Comparison of ENCODE assay signal across 8 cellular contexts in the genomic region with DNA sequence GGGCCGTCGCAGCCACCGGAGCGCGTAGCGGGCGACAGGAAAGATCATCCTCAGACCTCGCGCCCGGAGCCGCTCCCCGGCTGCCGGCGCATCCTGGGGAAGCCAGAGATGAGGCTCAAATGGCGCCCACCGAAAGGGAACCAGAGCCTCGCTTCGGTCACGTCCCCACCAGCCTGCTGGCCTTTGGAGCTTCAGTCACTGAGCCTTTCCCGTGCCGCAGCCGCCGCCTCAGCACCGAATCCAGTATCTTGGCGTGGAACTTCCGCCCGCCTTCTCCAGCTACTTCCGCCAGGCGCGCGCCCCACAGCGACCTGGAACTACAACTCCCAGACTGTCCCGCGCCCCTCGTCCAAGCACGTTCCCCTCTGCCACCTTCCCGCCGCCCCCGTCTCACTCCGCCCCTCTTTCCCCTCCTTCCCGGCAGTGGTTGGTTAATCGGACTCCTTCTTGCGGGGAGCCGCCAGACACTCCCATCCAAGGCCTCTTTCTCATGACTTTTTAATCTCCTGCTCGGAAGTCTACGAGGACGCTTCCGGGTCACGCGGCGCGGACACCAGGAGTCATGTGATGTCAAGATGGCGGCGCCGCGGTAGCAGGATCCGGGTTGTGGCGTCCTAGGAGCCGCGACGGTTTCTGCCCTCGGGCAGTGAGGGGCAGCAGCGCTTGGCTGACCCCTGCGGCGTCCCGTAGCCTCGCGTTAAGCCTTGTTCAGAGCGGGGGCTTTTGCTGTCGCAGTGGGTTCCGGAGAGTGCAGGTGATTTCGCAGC. TPM values are rescaled to one million over a fixed set of nuclear protein-coding genes. Genes with fewer than 3 reads are reported as not detected.
DNase-seq lines count a peak whose midpoint lies in the region; ATAC-seq and TF ChIP-seq lines count a peak whose summit lies in the region.

A gene with protein sequence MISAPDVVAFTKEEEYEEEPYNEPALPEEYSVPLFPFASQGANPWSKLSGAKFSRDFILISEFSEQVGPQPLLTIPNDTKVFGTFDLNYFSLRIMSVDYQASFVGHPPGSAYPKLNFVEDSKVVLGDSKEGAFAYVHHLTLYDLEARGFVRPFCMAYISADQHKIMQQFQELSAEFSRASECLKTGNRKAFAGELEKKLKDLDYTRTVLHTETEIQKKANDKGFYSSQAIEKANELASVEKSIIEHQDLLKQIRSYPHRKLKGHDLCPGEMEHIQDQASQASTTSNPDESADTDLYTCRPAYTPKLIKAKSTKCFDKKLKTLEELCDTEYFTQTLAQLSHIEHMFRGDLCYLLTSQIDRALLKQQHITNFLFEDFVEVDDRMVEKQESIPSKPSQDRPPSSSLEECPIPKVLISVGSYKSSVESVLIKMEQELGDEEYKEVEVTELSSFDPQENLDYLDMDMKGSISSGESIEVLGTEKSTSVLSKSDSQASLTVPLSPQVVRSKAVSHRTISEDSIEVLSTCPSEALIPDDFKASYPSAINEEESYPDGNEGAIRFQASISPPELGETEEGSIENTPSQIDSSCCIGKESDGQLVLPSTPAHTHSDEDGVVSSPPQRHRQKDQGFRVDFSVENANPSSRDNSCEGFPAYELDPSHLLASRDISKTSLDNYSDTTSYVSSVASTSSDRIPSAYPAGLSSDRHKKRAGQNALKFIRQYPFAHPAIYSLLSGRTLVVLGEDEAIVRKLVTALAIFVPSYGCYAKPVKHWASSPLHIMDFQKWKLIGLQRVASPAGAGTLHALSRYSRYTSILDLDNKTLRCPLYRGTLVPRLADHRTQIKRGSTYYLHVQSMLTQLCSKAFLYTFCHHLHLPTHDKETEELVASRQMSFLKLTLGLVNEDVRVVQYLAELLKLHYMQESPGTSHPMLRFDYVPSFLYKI (plus strand): TSS at position 563 of the 767 bp plus-strand sequence. CDS start 497 bp downstream, outside the sequence.
A gene with protein sequence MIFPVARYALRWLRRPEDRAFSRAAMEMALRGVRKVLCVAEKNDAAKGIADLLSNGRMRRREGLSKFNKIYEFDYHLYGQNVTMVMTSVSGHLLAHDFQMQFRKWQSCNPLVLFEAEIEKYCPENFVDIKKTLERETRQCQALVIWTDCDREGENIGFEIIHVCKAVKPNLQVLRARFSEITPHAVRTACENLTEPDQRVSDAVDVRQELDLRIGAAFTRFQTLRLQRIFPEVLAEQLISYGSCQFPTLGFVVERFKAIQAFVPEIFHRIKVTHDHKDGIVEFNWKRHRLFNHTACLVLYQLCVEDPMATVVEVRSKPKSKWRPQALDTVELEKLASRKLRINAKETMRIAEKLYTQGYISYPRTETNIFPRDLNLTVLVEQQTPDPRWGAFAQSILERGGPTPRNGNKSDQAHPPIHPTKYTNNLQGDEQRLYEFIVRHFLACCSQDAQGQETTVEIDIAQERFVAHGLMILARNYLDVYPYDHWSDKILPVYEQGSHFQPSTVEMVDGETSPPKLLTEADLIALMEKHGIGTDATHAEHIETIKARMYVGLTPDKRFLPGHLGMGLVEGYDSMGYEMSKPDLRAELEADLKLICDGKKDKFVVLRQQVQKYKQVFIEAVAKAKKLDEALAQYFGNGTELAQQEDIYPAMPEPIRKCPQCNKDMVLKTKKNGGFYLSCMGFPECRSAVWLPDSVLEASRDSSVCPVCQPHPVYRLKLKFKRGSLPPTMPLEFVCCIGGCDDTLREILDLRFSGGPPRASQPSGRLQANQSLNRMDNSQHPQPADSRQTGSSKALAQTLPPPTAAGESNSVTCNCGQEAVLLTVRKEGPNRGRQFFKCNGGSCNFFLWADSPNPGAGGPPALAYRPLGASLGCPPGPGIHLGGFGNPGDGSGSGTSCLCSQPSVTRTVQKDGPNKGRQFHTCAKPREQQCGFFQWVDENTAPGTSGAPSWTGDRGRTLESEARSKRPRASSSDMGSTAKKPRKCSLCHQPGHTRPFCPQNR (minus strand): TSS at position 264 of the 767 bp plus-strand sequence. CDS start 216 bp downstream, at position 48.

- peak within 1 kb of the TSS; percentile 100 for H3K27ac Mint-ChIP-seq in WTC11

- peak within 1 kb of the TSS; percentile 96 for H3K9ac ChIP-seq in smooth muscle cell (ENCODE audit: low read depth)

- H3K4me3 Mint-ChIP-seq in WTC11, result peak within 1 kb of the TSS; percentile 94

- H2AFZ ChIP-seq in smooth muscle cell (ENCODE audit: low read depth), result peak within 1 kb of the TSS; percentile 82

- H3K9me3 ChIP-seq in AG04450 (ENCODE audit: control insufficient read depth, insufficient read depth, low read length), result no peaks in the 10 kb centered on the region; the same call in 1 of the 2 replicates
- no peaks in the 10 kb centered on the region for H3K9me3 ChIP-seq in smooth muscle cell (replicated peaks; ENCODE audit: low read depth)

- peaks cover 90% of the 10 kb centered on the region for H3K79me2 ChIP-seq in smooth muscle cell (ENCODE audit: low read depth)

- POLR2A ChIA-PET in AG04450 (lab: Yijun Ruan, JAX) (interaction anchor here (0.5 to 0.8 kb wide), 3 partner anchors 14 to 454 kb away, joined by 3 to 4 read pairs (median 3); no protein-coding TSS in a partner anchor), WTC11 (lab: Charles Lee) (interaction anchor here (0.9 kb wide), 1 partner anchor 13 kb away, joined by 4 read pairs; no protein-coding TSS in a partner anchor)

- no peak for TF ChIP-seq CTCF in AG04450 (IDR thresholded peaks at IDR 0.05; ENCODE audit: low read depth, low read length)
- no peak for TF ChIP-seq CTCF in WTC11 (IDR thresholded peaks at IDR 0.05)
- no peak for TF ChIP-seq CTCF in cardiac fibroblast (IDR thresholded peaks at IDR 0.05; ENCODE audit: low read depth, low read length)
- no peak for TF ChIP-seq CTCF in smooth muscle cell (IDR thresholded peaks at IDR 0.05; ENCODE audit: borderline replicate concordance, insufficient read depth, poor library complexity, severe bottlenecking)

- under 1% methylated on average over 70 of the region's 72 CpGs for WGBS in smooth muscle cell (ENCODE audit: low lambda C conversion rate)

- H3K36me3 Mint-ChIP-seq in WTC11, result peaks cover 35% of the 10 kb centered on the region

- peak; percentile 84 for ATAC-seq in GM18909 (IDR thresholded peaks at IDR 0.05; ENCODE audit: poor library complexity, unreplicated experiment)
- peak; percentile 80 for ATAC-seq in HG03175 (IDR thresholded peaks at IDR 0.05; ENCODE audit: unreplicated experiment)
- ATAC-seq in WTC11, result peak; percentile 96

- peak; percentile 97 for DNase-seq in AG04450 (ENCODE audit: low read depth, low spot score)
- DNase-seq in NCI-H226, result peak; percentile 98
- DNase-seq in WTC11 (ENCODE audit: low spot score), result peak; percentile 93
- peak; percentile 98 to 99 for DNase-seq in cardiac fibroblast (ENCODE audit: low read depth in 2 of 2)
- DNase-seq in iPS-NIHi7 (ENCODE audit: extremely low spot score), result peak; percentile 91
- peak; percentile 89 for DNase-seq in smooth muscle cell (lab: John Stamatoyannopoulos, UW; ENCODE audit: unreplicated experiment)

- H3K27ac ChIP-seq in AG04450 (ENCODE audit: low read depth, low read length) (peak within 1 kb of the TSS; percentile 96), smooth muscle cell (ENCODE audit: low read depth) (peak within 1 kb of the TSS; percentile 96)

- no peaks in the 10 kb centered on the region for H3K27me3 ChIP-seq in AG04450 (ENCODE audit: control insufficient read depth, insufficient read depth, low read length)
- no peaks in the 10 kb centered on the region for H3K27me3 ChIP-seq in smooth muscle cell (ENCODE audit: low read depth)

- peaks cover 11% of the 10 kb centered on the region for H3F3A ChIP-seq in smooth muscle cell (ENCODE audit: low read depth)

- CTCF ChIA-PET in AG04450 (lab: Charles Lee) (no interaction called here), WTC11 (lab: Charles Lee) (interaction anchor here (0.7 to 1.3 kb wide), 3 partner anchors 9 to 48 kb away, joined by 3 to 5 read pairs (median 4); a partner anchor contains a TSS)

- H4K20me1 ChIP-seq in smooth muscle cell (ENCODE audit: low read depth), result peaks cover 52% of the 10 kb centered on the region

- H3K36me3 ChIP-seq in smooth muscle cell (ENCODE audit: low read depth), result no peaks in the 10 kb centered on the region

- peaks cover 48% of the 10 kb centered on the region for H3K4me1 Mint-ChIP-seq in WTC11

- H3K4me2 ChIP-seq in smooth muscle cell, result peak within 1 kb of the TSS; percentile 98

- no peaks in the 10 kb centered on the region; the same call in 1 of the 2 replicates for H3K27me3 Mint-ChIP-seq in WTC11 (ENCODE audit: low read depth)

- H3K4me1 ChIP-seq in smooth muscle cell (ENCODE audit: low read depth), result peaks cover 40% of the 10 kb centered on the region

- H3K4me3 ChIP-seq in AG04450 (ENCODE audit: low read depth, low read length), result peak within 1 kb of the TSS; percentile 93
- H3K4me3 ChIP-seq in cardiac fibroblast (replicated peaks in 1 of 2; ENCODE audit: low read depth in 2 of 2, low read length in 2 of 2), result peak within 1 kb of the TSS; percentile 85 to 95
- peak within 1 kb of the TSS; percentile 90 for H3K4me3 ChIP-seq in smooth muscle cell

- H3K9me3 Mint-ChIP-seq in WTC11, result no peaks in the 10 kb centered on the region

TF ChIP-seq in WTC11, 78 proteins besides CTCF, POLR2A, EP300 and RAD21 (continues in another document):
- TF ChIP-seq GTF2I (CRISPR knock-in tag; conservative IDR thresholded peaks at IDR 0.05), result no peak
- no peak for TF ChIP-seq MXD4 (CRISPR knock-in tag; IDR thresholded peaks at IDR 0.05; ENCODE audit: borderline replicate concordance)
- TF ChIP-seq ZNF121 (CRISPR knock-in tag; IDR thresholded peaks at IDR 0.05), result no peak
- TF ChIP-seq ZNF138 (CRISPR knock-in tag; conservative IDR thresholded peaks at IDR 0.05), result no peak
- TF ChIP-seq, protein P1, sequence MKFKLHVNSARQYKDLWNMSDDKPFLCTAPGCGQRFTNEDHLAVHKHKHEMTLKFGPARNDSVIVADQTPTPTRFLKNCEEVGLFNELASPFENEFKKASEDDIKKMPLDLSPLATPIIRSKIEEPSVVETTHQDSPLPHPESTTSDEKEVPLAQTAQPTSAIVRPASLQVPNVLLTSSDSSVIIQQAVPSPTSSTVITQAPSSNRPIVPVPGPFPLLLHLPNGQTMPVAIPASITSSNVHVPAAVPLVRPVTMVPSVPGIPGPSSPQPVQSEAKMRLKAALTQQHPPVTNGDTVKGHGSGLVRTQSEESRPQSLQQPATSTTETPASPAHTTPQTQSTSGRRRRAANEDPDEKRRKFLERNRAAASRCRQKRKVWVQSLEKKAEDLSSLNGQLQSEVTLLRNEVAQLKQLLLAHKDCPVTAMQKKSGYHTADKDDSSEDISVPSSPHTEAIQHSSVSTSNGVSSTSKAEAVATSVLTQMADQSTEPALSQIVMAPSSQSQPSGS (CRISPR knock-in tag; IDR thresholded peaks at IDR 0.05; ENCODE audit: borderline replicate concordance, low read depth), result no peak
- TF ChIP-seq FOXJ3 (CRISPR knock-in tag; IDR thresholded peaks at IDR 0.05; ENCODE audit: borderline replicate concordance), result no peak

RNA-seq across cellular contexts. Expression of the first gene that starts in this region (rescaled TPM):
- polyA plus RNA-seq in AG04450 (2011; rRNA removed), result 8.5 and 9.1 TPM in 2 replicates
- 14.5 and 16.9 TPM in 2 replicates for polyA minus RNA-seq in AG04450 (2011; rRNA and poly(A)+ RNA removed)
- total RNA-seq in WTC11 (2021), result 17.8 to 19.1 TPM (median 18.0 TPM) in 3 replicates
- 10.4 and 12.6 TPM in 2 replicates for total RNA-seq in smooth muscle cell
- polyA plus RNA-seq in smooth muscle cell, result 3.3 and 4.5 TPM in 2 replicates

RNA-seq across cellular contexts. Expression of the second gene that starts in this region (rescaled TPM):
- polyA plus RNA-seq in AG04450 (2011; rRNA removed) (11.9 and 12.2 TPM in 2 replicates), smooth muscle cell (14.6 and 22.9 TPM in 2 replicates)
- polyA minus RNA-seq in AG04450 (2011; rRNA and poly(A)+ RNA removed), result 22.0 and 24.9 TPM in 2 replicates
- total RNA-seq in WTC11 (2021) (54.9 to 56.1 TPM (median 56.0 TPM) in 3 replicates), smooth muscle cell (19.9 and 40.9 TPM in 2 replicates)

Comparison
In these comparisons a context has a peak if more than half of its experiments do, and no peak if none do; other contexts are left out.
1. Peak in every context shown above with its lines: DNase-seq, ATAC-seq, H3K4me3 ChIP-seq and H3K27ac ChIP-seq.